Comparison of ENCODE assay signal across 6 cellular contexts in genomic region chr7:127017196-127017595, GRCh38.
"Had no signal": no experiment of that assay in that cellular context is flagged by ENCODE, and none has a peak within 500 bp of the region (broad histone marks: within the 10 kb centered on the region; RNA-seq: fewer than 3 reads in every experiment).

No MANE protein-coding gene starts in this region.

- H3K27ac ChIP-seq: HL-60, KMS-11 had no signal

- FAIRE-seq: HTR-8/SVneo had no signal

- DNase-seq: IMR-90, KBM-7, KG1 had no signal

- H3K4me2 ChIP-seq: KMS-11 had no signal

- H3K9ac ChIP-seq: KMS-11 had no signal
